ENCODE assay signal across 1 cellular context in genomic region chr3:15428539-15428938, GRCh38.
TF ChIP-seq lines count a peak whose summit lies in the region.

No MANE protein-coding gene starts in this region.

TF ChIP-seq in K562, 482 proteins besides CTCF, POLR2A, EP300 and RAD21 (continued from another document):
- TF ChIP-seq, protein P1, sequence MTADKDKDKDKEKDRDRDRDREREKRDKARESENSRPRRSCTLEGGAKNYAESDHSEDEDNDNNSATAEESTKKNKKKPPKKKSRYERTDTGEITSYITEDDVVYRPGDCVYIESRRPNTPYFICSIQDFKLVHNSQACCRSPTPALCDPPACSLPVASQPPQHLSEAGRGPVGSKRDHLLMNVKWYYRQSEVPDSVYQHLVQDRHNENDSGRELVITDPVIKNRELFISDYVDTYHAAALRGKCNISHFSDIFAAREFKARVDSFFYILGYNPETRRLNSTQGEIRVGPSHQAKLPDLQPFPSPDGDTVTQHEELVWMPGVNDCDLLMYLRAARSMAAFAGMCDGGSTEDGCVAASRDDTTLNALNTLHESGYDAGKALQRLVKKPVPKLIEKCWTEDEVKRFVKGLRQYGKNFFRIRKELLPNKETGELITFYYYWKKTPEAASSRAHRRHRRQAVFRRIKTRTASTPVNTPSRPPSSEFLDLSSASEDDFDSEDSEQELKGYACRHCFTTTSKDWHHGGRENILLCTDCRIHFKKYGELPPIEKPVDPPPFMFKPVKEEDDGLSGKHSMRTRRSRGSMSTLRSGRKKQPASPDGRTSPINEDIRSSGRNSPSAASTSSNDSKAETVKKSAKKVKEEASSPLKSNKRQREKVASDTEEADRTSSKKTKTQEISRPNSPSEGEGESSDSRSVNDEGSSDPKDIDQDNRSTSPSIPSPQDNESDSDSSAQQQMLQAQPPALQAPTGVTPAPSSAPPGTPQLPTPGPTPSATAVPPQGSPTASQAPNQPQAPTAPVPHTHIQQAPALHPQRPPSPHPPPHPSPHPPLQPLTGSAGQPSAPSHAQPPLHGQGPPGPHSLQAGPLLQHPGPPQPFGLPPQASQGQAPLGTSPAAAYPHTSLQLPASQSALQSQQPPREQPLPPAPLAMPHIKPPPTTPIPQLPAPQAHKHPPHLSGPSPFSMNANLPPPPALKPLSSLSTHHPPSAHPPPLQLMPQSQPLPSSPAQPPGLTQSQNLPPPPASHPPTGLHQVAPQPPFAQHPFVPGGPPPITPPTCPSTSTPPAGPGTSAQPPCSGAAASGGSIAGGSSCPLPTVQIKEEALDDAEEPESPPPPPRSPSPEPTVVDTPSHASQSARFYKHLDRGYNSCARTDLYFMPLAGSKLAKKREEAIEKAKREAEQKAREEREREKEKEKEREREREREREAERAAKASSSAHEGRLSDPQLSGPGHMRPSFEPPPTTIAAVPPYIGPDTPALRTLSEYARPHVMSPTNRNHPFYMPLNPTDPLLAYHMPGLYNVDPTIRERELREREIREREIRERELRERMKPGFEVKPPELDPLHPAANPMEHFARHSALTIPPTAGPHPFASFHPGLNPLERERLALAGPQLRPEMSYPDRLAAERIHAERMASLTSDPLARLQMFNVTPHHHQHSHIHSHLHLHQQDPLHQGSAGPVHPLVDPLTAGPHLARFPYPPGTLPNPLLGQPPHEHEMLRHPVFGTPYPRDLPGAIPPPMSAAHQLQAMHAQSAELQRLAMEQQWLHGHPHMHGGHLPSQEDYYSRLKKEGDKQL (CRISPR knock-in tag; IDR thresholded peaks at IDR 0.05; ENCODE audit: borderline replicate concordance) = no peak
- no peak for TF ChIP-seq ZNF280B (CRISPR knock-in tag; IDR thresholded peaks at IDR 0.05)
- TF ChIP-seq, protein P2, sequence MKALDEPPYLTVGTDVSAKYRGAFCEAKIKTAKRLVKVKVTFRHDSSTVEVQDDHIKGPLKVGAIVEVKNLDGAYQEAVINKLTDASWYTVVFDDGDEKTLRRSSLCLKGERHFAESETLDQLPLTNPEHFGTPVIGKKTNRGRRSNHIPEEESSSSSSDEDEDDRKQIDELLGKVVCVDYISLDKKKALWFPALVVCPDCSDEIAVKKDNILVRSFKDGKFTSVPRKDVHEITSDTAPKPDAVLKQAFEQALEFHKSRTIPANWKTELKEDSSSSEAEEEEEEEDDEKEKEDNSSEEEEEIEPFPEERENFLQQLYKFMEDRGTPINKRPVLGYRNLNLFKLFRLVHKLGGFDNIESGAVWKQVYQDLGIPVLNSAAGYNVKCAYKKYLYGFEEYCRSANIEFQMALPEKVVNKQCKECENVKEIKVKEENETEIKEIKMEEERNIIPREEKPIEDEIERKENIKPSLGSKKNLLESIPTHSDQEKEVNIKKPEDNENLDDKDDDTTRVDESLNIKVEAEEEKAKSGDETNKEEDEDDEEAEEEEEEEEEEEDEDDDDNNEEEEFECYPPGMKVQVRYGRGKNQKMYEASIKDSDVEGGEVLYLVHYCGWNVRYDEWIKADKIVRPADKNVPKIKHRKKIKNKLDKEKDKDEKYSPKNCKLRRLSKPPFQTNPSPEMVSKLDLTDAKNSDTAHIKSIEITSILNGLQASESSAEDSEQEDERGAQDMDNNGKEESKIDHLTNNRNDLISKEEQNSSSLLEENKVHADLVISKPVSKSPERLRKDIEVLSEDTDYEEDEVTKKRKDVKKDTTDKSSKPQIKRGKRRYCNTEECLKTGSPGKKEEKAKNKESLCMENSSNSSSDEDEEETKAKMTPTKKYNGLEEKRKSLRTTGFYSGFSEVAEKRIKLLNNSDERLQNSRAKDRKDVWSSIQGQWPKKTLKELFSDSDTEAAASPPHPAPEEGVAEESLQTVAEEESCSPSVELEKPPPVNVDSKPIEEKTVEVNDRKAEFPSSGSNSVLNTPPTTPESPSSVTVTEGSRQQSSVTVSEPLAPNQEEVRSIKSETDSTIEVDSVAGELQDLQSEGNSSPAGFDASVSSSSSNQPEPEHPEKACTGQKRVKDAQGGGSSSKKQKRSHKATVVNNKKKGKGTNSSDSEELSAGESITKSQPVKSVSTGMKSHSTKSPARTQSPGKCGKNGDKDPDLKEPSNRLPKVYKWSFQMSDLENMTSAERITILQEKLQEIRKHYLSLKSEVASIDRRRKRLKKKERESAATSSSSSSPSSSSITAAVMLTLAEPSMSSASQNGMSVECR (CRISPR knock-in tag; IDR thresholded peaks at IDR 0.05) = 0 out of 2 replicates have a peak, but pooled peaks have one; percentile 16
- no peak for TF ChIP-seq SUPT5H (IDR thresholded peaks at IDR 0.05)
- TF ChIP-seq ZNF696 (CRISPR knock-in tag; conservative IDR thresholded peaks at IDR 0.05) = no peak
- no peak for TF ChIP-seq SRSF7 (optimal IDR thresholded peaks at IDR 0.05; ENCODE audit: low read depth, low read length)
- TF ChIP-seq JUND (IDR thresholded peaks at IDR 0.05; ENCODE audit: borderline replicate concordance, low read depth, low read length) = no peak
- TF ChIP-seq JUND (tag; IDR thresholded peaks at IDR 0.05; ENCODE audit: borderline replicate concordance, low read depth, low read length) = 0 out of 3 replicates have a peak, but pooled peaks have one; percentile 21
- peak in 1 of 2 experiments; percentile 8; a peak in 1 of 4 replicates for TF ChIP-seq KDM1A (IDR thresholded peaks at IDR 0.05)
- no peak for TF ChIP-seq SREBF1 (IDR thresholded peaks at IDR 0.05; ENCODE audit: borderline replicate concordance, low read depth, low read length)
- TF ChIP-seq NR2F6 (CRISPR knock-in tag; IDR thresholded peaks at IDR 0.05) = no peak
- no peak for TF ChIP-seq MAFF (IDR thresholded peaks at IDR 0.05; ENCODE audit: low read length)
- TF ChIP-seq PATZ1 (CRISPR knock-in tag; IDR thresholded peaks at IDR 0.05; ENCODE audit: borderline replicate concordance) = no peak
- TF ChIP-seq KLF10 (CRISPR knock-in tag; IDR thresholded peaks at IDR 0.05) = no peak
- no peak for TF ChIP-seq ZNF445 (CRISPR knock-in tag; IDR thresholded peaks at IDR 0.05; ENCODE audit: low read depth)
- TF ChIP-seq, protein P3, sequence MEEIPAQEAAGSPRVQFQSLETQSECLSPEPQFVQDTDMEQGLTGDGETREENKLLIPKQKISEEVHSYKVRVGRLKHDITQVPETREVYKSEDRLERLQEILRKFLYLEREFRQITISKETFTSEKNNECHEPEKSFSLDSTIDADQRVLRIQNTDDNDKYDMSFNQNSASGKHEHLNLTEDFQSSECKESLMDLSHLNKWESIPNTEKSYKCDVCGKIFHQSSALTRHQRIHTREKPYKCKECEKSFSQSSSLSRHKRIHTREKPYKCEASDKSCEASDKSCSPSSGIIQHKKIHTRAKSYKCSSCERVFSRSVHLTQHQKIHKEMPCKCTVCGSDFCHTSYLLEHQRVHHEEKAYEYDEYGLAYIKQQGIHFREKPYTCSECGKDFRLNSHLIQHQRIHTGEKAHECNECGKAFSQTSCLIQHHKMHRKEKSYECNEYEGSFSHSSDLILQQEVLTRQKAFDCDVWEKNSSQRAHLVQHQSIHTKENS (CRISPR knock-in tag; IDR thresholded peaks at IDR 0.05) = no peak
- no peak for TF ChIP-seq ZNF282 (CRISPR knock-in tag; IDR thresholded peaks at IDR 0.05)
- no peak for TF ChIP-seq SMARCC2 (IDR thresholded peaks at IDR 0.05; ENCODE audit: low read depth)
- TF ChIP-seq, protein P4, sequence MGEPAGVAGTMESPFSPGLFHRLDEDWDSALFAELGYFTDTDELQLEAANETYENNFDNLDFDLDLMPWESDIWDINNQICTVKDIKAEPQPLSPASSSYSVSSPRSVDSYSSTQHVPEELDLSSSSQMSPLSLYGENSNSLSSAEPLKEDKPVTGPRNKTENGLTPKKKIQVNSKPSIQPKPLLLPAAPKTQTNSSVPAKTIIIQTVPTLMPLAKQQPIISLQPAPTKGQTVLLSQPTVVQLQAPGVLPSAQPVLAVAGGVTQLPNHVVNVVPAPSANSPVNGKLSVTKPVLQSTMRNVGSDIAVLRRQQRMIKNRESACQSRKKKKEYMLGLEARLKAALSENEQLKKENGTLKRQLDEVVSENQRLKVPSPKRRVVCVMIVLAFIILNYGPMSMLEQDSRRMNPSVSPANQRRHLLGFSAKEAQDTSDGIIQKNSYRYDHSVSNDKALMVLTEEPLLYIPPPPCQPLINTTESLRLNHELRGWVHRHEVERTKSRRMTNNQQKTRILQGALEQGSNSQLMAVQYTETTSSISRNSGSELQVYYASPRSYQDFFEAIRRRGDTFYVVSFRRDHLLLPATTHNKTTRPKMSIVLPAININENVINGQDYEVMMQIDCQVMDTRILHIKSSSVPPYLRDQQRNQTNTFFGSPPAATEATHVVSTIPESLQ (CRISPR knock-in tag; IDR thresholded peaks at IDR 0.05) = no peak
- TF ChIP-seq, protein P5, sequence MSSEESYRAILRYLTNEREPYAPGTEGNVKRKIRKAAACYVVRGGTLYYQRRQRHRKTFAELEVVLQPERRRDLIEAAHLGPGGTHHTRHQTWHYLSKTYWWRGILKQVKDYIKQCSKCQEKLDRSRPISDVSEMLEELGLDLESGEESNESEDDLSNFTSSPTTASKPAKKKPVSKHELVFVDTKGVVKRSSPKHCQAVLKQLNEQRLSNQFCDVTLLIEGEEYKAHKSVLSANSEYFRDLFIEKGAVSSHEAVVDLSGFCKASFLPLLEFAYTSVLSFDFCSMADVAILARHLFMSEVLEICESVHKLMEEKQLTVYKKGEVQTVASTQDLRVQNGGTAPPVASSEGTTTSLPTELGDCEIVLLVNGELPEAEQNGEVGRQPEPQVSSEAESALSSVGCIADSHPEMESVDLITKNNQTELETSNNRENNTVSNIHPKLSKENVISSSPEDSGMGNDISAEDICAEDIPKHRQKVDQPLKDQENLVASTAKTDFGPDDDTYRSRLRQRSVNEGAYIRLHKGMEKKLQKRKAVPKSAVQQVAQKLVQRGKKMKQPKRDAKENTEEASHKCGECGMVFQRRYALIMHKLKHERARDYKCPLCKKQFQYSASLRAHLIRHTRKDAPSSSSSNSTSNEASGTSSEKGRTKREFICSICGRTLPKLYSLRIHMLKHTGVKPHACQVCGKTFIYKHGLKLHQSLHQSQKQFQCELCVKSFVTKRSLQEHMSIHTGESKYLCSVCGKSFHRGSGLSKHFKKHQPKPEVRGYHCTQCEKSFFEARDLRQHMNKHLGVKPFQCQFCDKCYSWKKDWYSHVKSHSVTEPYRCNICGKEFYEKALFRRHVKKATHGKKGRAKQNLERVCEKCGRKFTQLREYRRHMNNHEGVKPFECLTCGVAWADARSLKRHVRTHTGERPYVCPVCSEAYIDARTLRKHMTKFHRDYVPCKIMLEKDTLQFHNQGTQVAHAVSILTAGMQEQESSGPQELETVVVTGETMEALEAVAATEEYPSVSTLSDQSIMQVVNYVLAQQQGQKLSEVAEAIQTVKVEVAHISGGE (CRISPR knock-in tag; IDR thresholded peaks at IDR 0.05) = no peak
- TF ChIP-seq, protein P6, sequence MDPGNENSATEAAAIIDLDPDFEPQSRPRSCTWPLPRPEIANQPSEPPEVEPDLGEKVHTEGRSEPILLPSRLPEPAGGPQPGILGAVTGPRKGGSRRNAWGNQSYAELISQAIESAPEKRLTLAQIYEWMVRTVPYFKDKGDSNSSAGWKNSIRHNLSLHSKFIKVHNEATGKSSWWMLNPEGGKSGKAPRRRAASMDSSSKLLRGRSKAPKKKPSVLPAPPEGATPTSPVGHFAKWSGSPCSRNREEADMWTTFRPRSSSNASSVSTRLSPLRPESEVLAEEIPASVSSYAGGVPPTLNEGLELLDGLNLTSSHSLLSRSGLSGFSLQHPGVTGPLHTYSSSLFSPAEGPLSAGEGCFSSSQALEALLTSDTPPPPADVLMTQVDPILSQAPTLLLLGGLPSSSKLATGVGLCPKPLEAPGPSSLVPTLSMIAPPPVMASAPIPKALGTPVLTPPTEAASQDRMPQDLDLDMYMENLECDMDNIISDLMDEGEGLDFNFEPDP (CRISPR knock-in tag; IDR thresholded peaks at IDR 0.05) = no peak
- TF ChIP-seq RAD51 (IDR thresholded peaks at IDR 0.05; ENCODE audit: borderline replicate concordance, low read depth) = no peak
- no peak for TF ChIP-seq DPF2 (IDR thresholded peaks at IDR 0.05)
- TF ChIP-seq KAT7 (CRISPR knock-in tag; IDR thresholded peaks at IDR 0.05; ENCODE audit: borderline replicate concordance) = no peak
- no peak for TF ChIP-seq HCFC1 (IDR thresholded peaks at IDR 0.05; ENCODE audit: low read depth, low read length)
- no peak for TF ChIP-seq BRD9 (IDR thresholded peaks at IDR 0.05; ENCODE audit: low read depth, partially characterized antibody)
- TF ChIP-seq MTA2 (IDR thresholded peaks at IDR 0.05; ENCODE audit: low read depth) = no peak
- TF ChIP-seq, protein P7, sequence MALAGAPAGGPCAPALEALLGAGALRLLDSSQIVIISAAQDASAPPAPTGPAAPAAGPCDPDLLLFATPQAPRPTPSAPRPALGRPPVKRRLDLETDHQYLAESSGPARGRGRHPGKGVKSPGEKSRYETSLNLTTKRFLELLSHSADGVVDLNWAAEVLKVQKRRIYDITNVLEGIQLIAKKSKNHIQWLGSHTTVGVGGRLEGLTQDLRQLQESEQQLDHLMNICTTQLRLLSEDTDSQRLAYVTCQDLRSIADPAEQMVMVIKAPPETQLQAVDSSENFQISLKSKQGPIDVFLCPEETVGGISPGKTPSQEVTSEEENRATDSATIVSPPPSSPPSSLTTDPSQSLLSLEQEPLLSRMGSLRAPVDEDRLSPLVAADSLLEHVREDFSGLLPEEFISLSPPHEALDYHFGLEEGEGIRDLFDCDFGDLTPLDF (CRISPR knock-in tag; IDR thresholded peaks at IDR 0.05) = no peak
- TF ChIP-seq ZNF644 (tag; IDR thresholded peaks at IDR 0.05; ENCODE audit: low read depth) = no peak
- no peak for TF ChIP-seq EP400 (IDR thresholded peaks at IDR 0.05)
